ENCODE assay signal across 16 cellular contexts in the genomic region with DNA sequence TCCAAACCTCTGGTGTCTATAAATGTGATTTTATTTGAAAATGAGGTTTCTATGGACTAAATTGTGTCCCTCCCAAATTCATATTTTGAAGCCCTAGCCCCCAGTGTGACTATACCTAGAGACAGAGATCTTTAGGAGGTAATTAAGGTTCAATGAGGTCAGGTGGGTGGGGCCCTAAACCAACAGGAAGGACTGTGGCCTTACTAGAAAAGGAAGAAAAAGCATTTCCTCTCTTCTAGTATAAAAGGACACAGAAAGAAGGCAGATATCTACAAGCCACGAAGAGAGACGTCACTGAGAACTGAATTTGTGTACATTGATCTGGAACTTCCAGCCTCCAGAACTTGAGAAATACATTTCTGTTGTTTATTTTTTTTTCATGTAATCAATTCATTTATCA.
DNase-seq lines count a peak whose midpoint lies in the region; ATAC-seq and TF ChIP-seq lines count a peak whose summit lies in the region.
"Had no signal": no experiment of that assay in that cellular context is flagged by ENCODE, and none has a peak within 500 bp of the region (broad histone marks: within the 10 kb centered on the region; RNA-seq: fewer than 3 reads in every experiment).

No MANE protein-coding gene starts in this region.

- 49 to 65% (median 61%) methylated on average over 2 of the region's 2 CpGs for WGBS in heart left ventricle, 4 donors

- TF ChIP-seq POLR2A in NB4 (IDR thresholded peaks at IDR 0.05; ENCODE audit: extremely low read depth, insufficient read length): no peak
- no peak for TF ChIP-seq POLR2A in heart left ventricle (IDR thresholded peaks at IDR 0.05)

- no peak overlapping the region for H3K4me3 Mint-ChIP-seq in activated naive CD4-positive, alpha-beta T cell treated with anti-CD3 and anti-CD28 coated beads for 36 hours
- no peak overlapping the region for H3K4me3 Mint-ChIP-seq in activated CD8-positive, alpha-beta T cell treated with anti-CD3 and anti-CD28 coated beads, Interleukin-2, amount 10 ng/mL, durations not matched to agents 7 days and 5 days
- H3K4me3 Mint-ChIP-seq in stimulated activated naive B cell treated with anti-CD40 and anti-IgM and Interleukin-4, amounts not matched to agents 10 μg/mL and 1 μg/mL and 100 μg/mL, for 72 hours: no peak overlapping the region
- H3K4me3 Mint-ChIP-seq: mesothelial cell of epicardium had no signal

- H3K4me1 Mint-ChIP-seq in activated naive CD4-positive, alpha-beta T cell treated with anti-CD3 and anti-CD28 coated beads for 36 hours (ENCODE audit: low read depth): peaks cover 32% of the 10 kb centered on the region
- H3K4me1 Mint-ChIP-seq in activated CD8-positive, alpha-beta T cell treated with anti-CD3 and anti-CD28 coated beads, Interleukin-2, amount 10 ng/mL, durations not matched to agents 7 days and 5 days (ENCODE audit: low read depth): peaks cover 39% of the 10 kb centered on the region
- H3K4me1 Mint-ChIP-seq in stimulated activated naive B cell treated with anti-CD40 and anti-IgM and Interleukin-4, amounts not matched to agents 10 μg/mL and 1 μg/mL and 100 μg/mL, for 72 hours: peaks cover 23 to 28% of the 10 kb centered on the region in 2 donors
- H3K4me1 Mint-ChIP-seq: mesothelial cell of epicardium had no signal

- peak; percentile 67 for ATAC-seq in activated CD8-positive, alpha-beta T cell treated with anti-CD3 and anti-CD28 coated beads, Interleukin-2, amount 10 ng/mL, durations not matched to agents 7 days and 5 days
- peak; percentile 54 to 69 for ATAC-seq in stimulated activated naive B cell treated with anti-CD40 and anti-IgM and Interleukin-4, amounts not matched to agents 10 μg/mL and 1 μg/mL and 100 μg/mL, for 72 hours (replicated peaks)
- ATAC-seq in GM21360 (IDR thresholded peaks at IDR 0.05; ENCODE audit: unreplicated experiment) (no peak), heart left ventricle (no peak), left cardiac atrium (no peak)
- ATAC-seq: GM12878, PC-3 had no signal

- no peaks in the 10 kb centered on the region for H3K27me3 ChIP-seq in heart left ventricle
- H3K27me3 ChIP-seq: right atrium auricular region had no signal

- DNase-seq in activated naive CD4-positive, alpha-beta T cell treated with anti-CD3 and anti-CD28 coated beads for 36 hours: peak; percentile 64
- DNase-seq in activated naive CD4-positive, alpha-beta T cell treated with anti-CD3 and anti-CD28 coated beads, Interleukin-2, amount 50 U/mL, for 16 hours: no peak
- DNase-seq in NB4 (ENCODE audit: low read depth): peak; percentile 7
- peak; percentile 71 for DNase-seq in activated CD8-positive, alpha-beta T cell treated with anti-CD3 and anti-CD28 coated beads, Interleukin-2, amount 10 ng/mL, durations not matched to agents 7 days and 5 days
- DNase-seq in stimulated activated naive B cell treated with anti-CD40 and anti-IgM and Interleukin-4, amounts not matched to agents 10 μg/mL and 1 μg/mL and 100 μg/mL, for 72 hours: no peak
- DNase-seq in heart left ventricle: no peak
- DNase-seq in left cardiac atrium: no peak
- DNase-seq: activated CD4-positive, CD25-positive, alpha-beta regulatory T cell; aorta; NCI-H2081; NCI-H524 treated with DMSO at 0.1 percent for 48 hours; PC-3 had no signal

- peaks cover 7% of the 10 kb centered on the region for H3K9me3 Mint-ChIP-seq in activated naive CD4-positive, alpha-beta T cell treated with anti-CD3 and anti-CD28 coated beads for 36 hours
- H3K9me3 Mint-ChIP-seq in activated CD8-positive, alpha-beta T cell treated with anti-CD3 and anti-CD28 coated beads, Interleukin-2, amount 10 ng/mL, durations not matched to agents 7 days and 5 days (ENCODE audit: insufficient read depth): peaks cover 5% of the 10 kb centered on the region
- H3K9me3 Mint-ChIP-seq in stimulated activated naive B cell treated with anti-CD40 and anti-IgM and Interleukin-4, amounts not matched to agents 10 μg/mL and 1 μg/mL and 100 μg/mL, for 72 hours: peaks cover 14 to 17% of the 10 kb centered on the region in 2 donors

- no peaks in the 10 kb centered on the region for H3K36me3 ChIP-seq in heart left ventricle
- H3K36me3 ChIP-seq: right atrium auricular region had no signal

- H3K9me3 ChIP-seq in heart left ventricle: peaks cover 0 to 6% (median 0%) of the 10 kb centered on the region in 12 donors
- H3K9me3 ChIP-seq: right atrium auricular region had no signal

- no peaks in the 10 kb centered on the region for H3K27me3 Mint-ChIP-seq in activated naive CD4-positive, alpha-beta T cell treated with anti-CD3 and anti-CD28 coated beads for 36 hours (ENCODE audit: low read depth)
- no peaks in the 10 kb centered on the region for H3K27me3 Mint-ChIP-seq in activated CD8-positive, alpha-beta T cell treated with anti-CD3 and anti-CD28 coated beads, Interleukin-2, amount 10 ng/mL, durations not matched to agents 7 days and 5 days (ENCODE audit: low read depth)
- H3K27me3 Mint-ChIP-seq in stimulated activated naive B cell treated with anti-CD40 and anti-IgM and Interleukin-4, amounts not matched to agents 10 μg/mL and 1 μg/mL and 100 μg/mL, for 72 hours: no peaks in the 10 kb centered on the region

- TF ChIP-seq CTCF in NB4 (IDR thresholded peaks at IDR 0.05; ENCODE audit: low read depth, low read length) (no peak), heart left ventricle (IDR thresholded peaks at IDR 0.05) (no peak)

- H3K36me3 Mint-ChIP-seq in activated naive CD4-positive, alpha-beta T cell treated with anti-CD3 and anti-CD28 coated beads for 36 hours (ENCODE audit: low read depth): no peaks in the 10 kb centered on the region
- peaks cover 9% of the 10 kb centered on the region for H3K36me3 Mint-ChIP-seq in activated CD8-positive, alpha-beta T cell treated with anti-CD3 and anti-CD28 coated beads, Interleukin-2, amount 10 ng/mL, durations not matched to agents 7 days and 5 days (ENCODE audit: low read depth)
- H3K36me3 Mint-ChIP-seq in stimulated activated naive B cell treated with anti-CD40 and anti-IgM and Interleukin-4, amounts not matched to agents 10 μg/mL and 1 μg/mL and 100 μg/mL, for 72 hours: peaks cover 4 to 8% of the 10 kb centered on the region in 2 donors
- H3K36me3 Mint-ChIP-seq: mesothelial cell of epicardium had no signal

- POLR2A ChIA-PET in activated CD8-positive, alpha-beta T cell treated with anti-CD3 and anti-CD28 coated beads, Interleukin-2, amount 10 ng/mL, durations not matched to agents 7 days and 5 days (lab: Charles Lee): no interaction called here

- H3K4me1 ChIP-seq in heart left ventricle: peaks cover 0 to 16% (median 0%) of the 10 kb centered on the region in 12 donors
- H3K4me1 ChIP-seq: right atrium auricular region had no signal

- CTCF ChIA-PET in activated naive CD4-positive, alpha-beta T cell treated with anti-CD3 and anti-CD28 coated beads for 36 hours (lab: Charles Lee): no interaction called here
- CTCF ChIA-PET in activated CD8-positive, alpha-beta T cell treated with anti-CD3 and anti-CD28 coated beads, Interleukin-2, amount 10 ng/mL, durations not matched to agents 7 days and 5 days (lab: Charles Lee): no interaction called here

- no peak overlapping the region for H3K4me3 ChIP-seq in NB4 (ENCODE audit: low read depth, low read length)
- no peak overlapping the region for H3K4me3 ChIP-seq in heart left ventricle
- H3K4me3 ChIP-seq: GM12878, right atrium auricular region had no signal

- no peak overlapping the region for H3K27ac ChIP-seq in heart left ventricle
- H3K27ac ChIP-seq: right atrium auricular region had no signal

- peak overlapping the region; percentile 73 for H3K27ac Mint-ChIP-seq in activated naive CD4-positive, alpha-beta T cell treated with anti-CD3 and anti-CD28 coated beads for 36 hours
- peak overlapping the region; percentile 44 for H3K27ac Mint-ChIP-seq in activated CD8-positive, alpha-beta T cell treated with anti-CD3 and anti-CD28 coated beads, Interleukin-2, amount 10 ng/mL, durations not matched to agents 7 days and 5 days
- H3K27ac Mint-ChIP-seq in stimulated activated naive B cell treated with anti-CD40 and anti-IgM and Interleukin-4, amounts not matched to agents 10 μg/mL and 1 μg/mL and 100 μg/mL, for 72 hours: no peak overlapping the region
- H3K27ac Mint-ChIP-seq: mesothelial cell of epicardium had no signal

- intact Hi-C loops in activated naive CD4-positive, alpha-beta T cell treated with anti-CD3 and anti-CD28 coated beads for 36 hours (cut with micrococcal nuclease): no loop called here
- intact Hi-C loops in heart left ventricle (cut with DNase I): no loop called here
- intact Hi-C loops in left cardiac atrium (cut with DNase I): no loop called here

Comparison
In these comparisons a context has a peak if more than half of its experiments do, and no peak if none do; other contexts are left out.
1. DNase-seq: peak in activated naive CD4-positive, alpha-beta T cell treated with anti-CD3 and anti-CD28 coated beads for 36 hours (single experiment), NB4 (single experiment) and activated CD8-positive, alpha-beta T cell treated with anti-CD3 and anti-CD28 coated beads, Interleukin-2, amount 10 ng/mL, durations not matched to agents 7 days and 5 days (single experiment); none in activated naive CD4-positive, alpha-beta T cell treated with anti-CD3 and anti-CD28 coated beads, Interleukin-2, amount 50 U/mL, for 16 hours (single experiment), stimulated activated naive B cell treated with anti-CD40 and anti-IgM and Interleukin-4, amounts not matched to agents 10 μg/mL and 1 μg/mL and 100 μg/mL, for 72 hours (single experiment), heart left ventricle (0 of 5) and left cardiac atrium (single experiment).
2. ATAC-seq: peak in activated CD8-positive, alpha-beta T cell treated with anti-CD3 and anti-CD28 coated beads, Interleukin-2, amount 10 ng/mL, durations not matched to agents 7 days and 5 days (single experiment) and stimulated activated naive B cell treated with anti-CD40 and anti-IgM and Interleukin-4, amounts not matched to agents 10 μg/mL and 1 μg/mL and 100 μg/mL, for 72 hours (2 of 2); none in GM21360 (single experiment), heart left ventricle (0 of 4) and left cardiac atrium (0 of 2).